Comparison of ENCODE assay signal across 8 cellular contexts in the genomic region with DNA sequence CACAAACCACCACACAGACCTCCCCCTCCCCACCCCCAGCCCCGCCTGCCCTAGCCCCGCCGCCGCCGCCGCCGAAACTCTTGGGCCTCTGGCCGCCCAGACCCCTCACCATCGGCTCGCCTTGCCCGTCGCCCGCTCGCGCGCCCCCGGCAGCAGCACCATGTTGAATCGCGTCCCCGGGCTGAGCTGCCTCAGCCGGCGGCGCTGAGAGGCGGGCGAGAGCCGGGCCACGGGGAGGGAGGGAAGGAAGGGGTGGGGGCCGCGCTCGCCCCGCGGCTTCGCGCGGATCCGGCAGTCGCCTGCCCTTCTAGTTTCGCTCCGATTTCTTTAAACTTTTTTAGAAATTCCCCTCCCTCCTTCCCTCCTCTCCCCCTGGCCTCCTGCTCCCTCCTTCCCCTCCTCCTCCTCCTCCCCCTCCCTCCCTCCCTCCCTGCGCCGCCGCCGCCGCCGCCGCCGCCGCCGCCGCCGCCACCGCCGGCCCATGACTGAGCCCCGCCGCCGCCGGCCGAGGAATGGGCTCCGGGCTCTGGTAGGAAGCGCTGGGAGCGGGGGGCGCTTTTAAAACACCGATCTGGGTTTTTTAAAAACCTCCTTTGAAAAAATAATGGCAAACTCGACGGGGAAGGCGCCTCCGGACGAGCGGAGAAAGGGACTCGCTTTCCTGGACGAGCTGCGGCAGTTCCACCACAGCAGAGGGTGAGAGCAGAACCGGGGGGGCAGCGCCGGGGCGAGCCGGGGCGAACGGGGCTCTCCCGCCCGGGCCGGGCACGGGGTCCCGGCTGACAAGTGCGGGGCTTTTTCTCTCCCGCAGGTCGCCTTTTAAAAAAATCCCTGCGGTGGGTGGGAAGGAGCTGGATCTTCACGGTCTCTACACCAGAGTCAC. TPM values are rescaled to one million over a fixed set of nuclear protein-coding genes. Genes with fewer than 3 reads are reported as not detected.
DNase-seq lines count a peak whose midpoint lies in the region; ATAC-seq and TF ChIP-seq lines count a peak whose summit lies in the region.

Gene ARID2, plus strand, starts transcription at position 474 of the 883 bp plus-strand sequence. Its CDS starts 131 bp downstream, at position 605.

- no peaks in the 10 kb centered on the region for H3K27me3 ChIP-seq in right lobe of liver

- H3K9me3 ChIP-seq in right lobe of liver, result no peaks in the 10 kb centered on the region

- no peaks in the 10 kb centered on the region for H3K36me3 ChIP-seq in right lobe of liver

- H3K4me3 ChIP-seq in right lobe of liver, result peak within 1 kb of the TSS; percentile 80 to 82 (median 81)

- DNase-seq in NCI-H2107 (lab: John Stamatoyannopoulos, UW) (peak; percentile 53), NCI-H2107 treated with DMSO at 0.1 percent for 48 hours (lab: John Stamatoyannopoulos, UW; ENCODE audit: unreplicated experiment) (no peak), NCI-H226 (peak; percentile 65), dermis microvascular lymphatic vessel endothelial cell (ENCODE audit: low read depth in 2 of 2) (peak in 1 of 2 donors; percentile 69), right lobe of liver (peak; percentile 79 to 83 (median 80))
- peak; percentile 54 to 58 for DNase-seq in activated CD4-positive, alpha-beta T cell treated with anti-CD3 and anti-CD28 coated beads, Interleukin-2, amount 50 U/mL, for 24 hours (ENCODE audit: low read depth in 1 of 2, low spot score in 1 of 2)
- DNase-seq in stimulated activated CD4-positive, alpha-beta T cell treated with anti-CD3 and anti-CD28 coated beads, Interleukin-4, amount 100 ng/mL, for 1 hour, result peak; percentile 69

- ATAC-seq in HG02973 (IDR thresholded peaks at IDR 0.05; ENCODE audit: unreplicated experiment) (peak; percentile 7), right lobe of liver (peak; percentile 7 to 27 (median 22))

- peak within 1 kb of the TSS; percentile 95 to 96 (median 95) for H3K27ac ChIP-seq in right lobe of liver

- peaks cover 0 to 35% (median 16%) of the 10 kb centered on the region in 4 donors for H3K4me1 ChIP-seq in right lobe of liver

- peak; percentile 29 for TF ChIP-seq POLR2A in right lobe of liver (IDR thresholded peaks at IDR 0.05)

- intact Hi-C loops in right lobe of liver (cut with DNase I), result loop anchor here in 1 of 2 donors (10.0 kb wide), 1 partner anchor 185 kb away; no protein-coding TSS in a partner anchor

- TF ChIP-seq CTCF in right lobe of liver (IDR thresholded peaks at IDR 0.05), result no peak

- under 1% methylated on average over 41 of the region's 89 CpGs for WGBS in right lobe of liver (ENCODE audit: insufficient coverage, low coverage, low lambda C conversion rate, missing lambda C conversion rate)

RNA-seq across cellular contexts. Expression of gene ARID2, which starts in this region (rescaled TPM):
- total RNA-seq in dermis microvascular lymphatic vessel endothelial cell, result 10.8 and 17.3 TPM in 2 replicates
- 10 to 100 TPM in 2 of 6 experiments, 1 to 10 TPM in 4; 6.2 to 11.8 (median 9.1) TPM for total RNA-seq in right lobe of liver
